14 cellular contexts compared by ENCODE assay signal in genomic region chr9:35001803-35002502, GRCh38. TPM values are rescaled to one million over a fixed set of nuclear protein-coding genes. Genes with fewer than 3 reads are reported as not detected.
DNase-seq lines count a peak whose midpoint lies in the region; ATAC-seq and TF ChIP-seq lines count a peak whose summit lies in the region.
"Had no signal": no experiment of that assay in that cellular context is flagged by ENCODE, and none has a peak within 500 bp of the region (broad histone marks: within the 10 kb centered on the region; RNA-seq: fewer than 3 reads in every experiment).

No MANE protein-coding gene starts in this region.

- H3K27ac ChIP-seq in ACC112 (ENCODE audit: low read depth, low read length) (peak overlapping the region; percentile 71), PC-9 (peak overlapping the region; percentile 47), tibial nerve (no peak overlapping the region)

- CTCF ChIA-PET in GM10248 (lab: Yijun Ruan, JAX) (interaction anchor here (0.7 to 4.3 kb wide), 15 partner anchors 10 to 242 kb away, joined by 3 to 22 read pairs (median 3); partner anchors contain the start of genes DNAJB5, PIGO and VCP), PC-9 (lab: Charles Lee) (no interaction called here)

- TF ChIP-seq POLR2A in tibial nerve (IDR thresholded peaks at IDR 0.05), result no peak

- peak; percentile 24 for DNase-seq in GM10248 (ENCODE audit: extremely low spot score)
- DNase-seq in PC-9, result peak in 1 of 2 experiments; percentile 63
- DNase-seq in fibroblast of the aortic adventitia (ENCODE audit: low read depth), result peak; percentile 52
- no peak for DNase-seq in tibial nerve (ENCODE audit: low spot score in 2 of 2)
- no peak for DNase-seq in 8988T
- DNase-seq in NCI-H2171 treated with DMSO at 0.1 percent for 48 hours (lab: John Stamatoyannopoulos, UW), result no peak
- DNase-seq: activated naive CD4-positive, alpha-beta T cell treated with anti-CD3 and anti-CD28 coated beads, Interleukin-2, amount 50 U/mL, for 16 hours; COR-L47; MV-4-11; NK-92 treated with Interleukin-12 subunit alpha and Interleukin-12 subunit beta, amount 100 ng/mL, for 24 hours; T-helper 9 cell had no signal

- H3K27me3 ChIP-seq in ACC112 (ENCODE audit: insufficient read depth, low read length) (no peaks in the 10 kb centered on the region), PC-9 (ENCODE audit: insufficient read depth, low read depth) (no peaks in the 10 kb centered on the region), tibial nerve (no peaks in the 10 kb centered on the region)

- H3K4me3 ChIP-seq in ACC112 (ENCODE audit: low read depth, low read length) (no peak overlapping the region), PC-9 (no peak overlapping the region), fibroblast of the aortic adventitia (ENCODE audit: low read depth, low read length) (no peak overlapping the region), tibial nerve (no peak overlapping the region)
- H3K4me3 ChIP-seq: GM23338 had no signal

- TF ChIP-seq EP300 in tibial nerve (IDR thresholded peaks at IDR 0.05), result no peak

- TF ChIP-seq CTCF in GM10248 (IDR thresholded peaks at IDR 0.05; ENCODE audit: control extremely low read depth, extremely low read depth, low read depth, missing control alignments) (no peak), PC-9 (conservative IDR thresholded peaks at IDR 0.05) (no peak), fibroblast of the aortic adventitia (IDR thresholded peaks at IDR 0.05; ENCODE audit: insufficient read depth, low read length) (no peak), tibial nerve (IDR thresholded peaks at IDR 0.05) (no peak)

- WGBS in tibial nerve, 2 donors, result 94% methylated on average over 2 of the region's 2 CpGs

- intact Hi-C loops in PC-9 (cut with micrococcal nuclease; ENCODE audit: unreplicated experiment), result no loop called here

- H3K9me2 ChIP-seq in PC-9 (ENCODE audit: insufficient read depth), result no peaks in the 10 kb centered on the region

- H3K79me2 ChIP-seq in ACC112 (ENCODE audit: control insufficient read depth, insufficient read depth, low read length, unreplicated experiment) (no peaks in the 10 kb centered on the region), PC-9 (ENCODE audit: low read depth) (no peaks in the 10 kb centered on the region)

- no TSS peak for BruUV-seq in PC-9 (replicated peaks; lab: Mats Ljungman, UMichigan)

- H3K4me2 ChIP-seq in PC-9, result no peak overlapping the region
- H3K4me2 ChIP-seq: GM23338 had no signal

- H2AFZ ChIP-seq in ACC112 (ENCODE audit: low read length, unreplicated experiment) (no peak overlapping the region), PC-9 (no peak overlapping the region)
- H2AFZ ChIP-seq: GM23338 had no signal

- H3K9me3 ChIP-seq in PC-9 (ENCODE audit: insufficient read depth, low read depth), result no peaks in the 10 kb centered on the region
- no peaks in the 10 kb centered on the region for H3K9me3 ChIP-seq in tibial nerve

- peaks cover 20% of the 10 kb centered on the region for H3K4me1 ChIP-seq in ACC112 (ENCODE audit: control insufficient read depth, insufficient read depth, low read length, unreplicated experiment)
- peaks cover 18% of the 10 kb centered on the region for H3K4me1 ChIP-seq in PC-9 (replicated peaks; ENCODE audit: insufficient read depth)
- no peaks in the 10 kb centered on the region for H3K4me1 ChIP-seq in tibial nerve

- ATAC-seq in GM18909 (IDR thresholded peaks at IDR 0.05; ENCODE audit: poor library complexity, unreplicated experiment), result no peak
- ATAC-seq: GM23338 had no signal

- H3K36me3 ChIP-seq in ACC112 (ENCODE audit: insufficient read depth, low read length), result peaks cover 5% of the 10 kb centered on the region; the same call in 1 of the 2 replicates
- no peaks in the 10 kb centered on the region for H3K36me3 ChIP-seq in PC-9 (ENCODE audit: low read depth)
- peaks cover 0 to 19% (median 0%) of the 10 kb centered on the region in 3 donors for H3K36me3 ChIP-seq in tibial nerve

- H3F3A ChIP-seq in PC-9 (ENCODE audit: insufficient read depth, low read depth), result no peaks in the 10 kb centered on the region

- no peaks in the 10 kb centered on the region for H4K20me1 ChIP-seq in PC-9 (ENCODE audit: insufficient read depth)

- POLR2A ChIA-PET in GM10248 (lab: Yijun Ruan, JAX) (interaction anchor here (0.6 kb wide), 1 partner anchor 10 kb away, joined by 3 read pairs; no protein-coding TSS in a partner anchor), PC-9 (lab: Charles Lee; ENCODE audit: unreplicated experiment) (no interaction called here)

RNA-seq across cellular contexts. Expression of gene DNAJB5, which starts 12.4 kb away (rescaled TPM):
- 0.79 and 0.98 TPM in 2 replicates for total RNA-seq in PC-9 (2021)
- total RNA-seq in fibroblast of the aortic adventitia (ENCODE audit: low replicate concordance), result 6.9 and 9.6 TPM in 2 replicates
- 10 to 100 TPM in 1 of 4 donors, 1 to 10 TPM in 3; 4.5 to 11.2 (median 9.0) TPM for total RNA-seq in tibial nerve

RNA-seq across cellular contexts. Expression of gene PHF24, which starts 43.9 kb away (rescaled TPM):
- not detected in 2 replicates for total RNA-seq in PC-9 (2021)
- total RNA-seq in fibroblast of the aortic adventitia (ENCODE audit: low replicate concordance), result under 0.01 and 0.16 TPM in 2 replicates
- 1 to 10 TPM in 1 of 4 donors, under 1 TPM in 3; 0.21 to 1.2 (median 0.63) TPM for total RNA-seq in tibial nerve

Comparison
In these comparisons a context has a peak if more than half of its experiments do, and no peak if none do; other contexts are left out.
1. H3K27ac ChIP-seq: peak in ACC112 (single experiment) and PC-9 (single experiment); none in tibial nerve (0 of 4).
2. DNase-seq: peak in GM10248 (single experiment) and fibroblast of the aortic adventitia (single experiment); none in tibial nerve (0 of 2), 8988T (single experiment) and NCI-H2171 treated with DMSO at 0.1 percent for 48 hours (single experiment).